ENCODE assay signal across 21 cellular contexts in the genomic region with DNA sequence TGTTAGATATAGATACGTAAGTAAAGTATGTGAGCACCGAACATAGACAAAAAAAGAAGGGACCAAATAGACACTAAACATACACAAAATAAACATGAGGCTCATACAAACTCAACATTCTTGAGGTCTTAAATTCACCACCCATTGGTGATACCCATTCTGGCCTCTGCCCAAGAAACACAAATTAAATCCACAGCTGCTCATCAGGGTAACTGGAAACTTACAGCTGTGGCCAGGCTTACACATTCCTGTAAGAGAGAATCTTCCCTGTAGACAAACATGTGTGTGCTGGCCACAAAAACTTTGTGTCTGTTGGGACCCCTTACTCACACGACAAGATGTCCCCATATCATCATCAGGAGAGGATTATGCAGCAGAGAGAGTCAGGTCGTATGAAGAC.
"Had no signal": no experiment of that assay in that cellular context is flagged by ENCODE, and none has a peak within 500 bp of the region (broad histone marks: within the 10 kb centered on the region; RNA-seq: fewer than 3 reads in every experiment).

No MANE protein-coding gene starts in this region.

- H3K36me3 ChIP-seq: neutrophil, ovary had no signal

- H2AFZ ChIP-seq: hepatocyte had no signal

- H3K27ac ChIP-seq: epithelial cell of prostate, hepatocyte, neutrophil, ovary, psoas muscle, stomach, suprapubic skin, tibial nerve had no signal

- H3K4me1 ChIP-seq: psoas muscle, stomach, suprapubic skin, tibial nerve had no signal

- H3K4me2 ChIP-seq: hepatocyte had no signal

- DNase-seq: activated B cell treated with CpG ODN at 0.5 μM for 24 hours; activated CD4-positive, alpha-beta T cell treated with anti-CD3 and anti-CD28 coated beads for 36 hours; activated CD4-positive, alpha-beta T cell treated with anti-CD3 and anti-CD28 coated beads, Interleukin-2, amount 50 U/mL, for 48 hours; activated CD8-positive, alpha-beta memory T cell treated with anti-CD3 and anti-CD28 coated beads, Interleukin-2, amount 50 U/mL, for 48 hours; activated naive CD4-positive, alpha-beta T cell treated with Interleukin-2 at 50 U/mL for 16 hours; activated naive CD8-positive, alpha-beta T cell treated with anti-CD3 and anti-CD28 coated beads for 36 hours; activated T-cell treated with anti-CD3 and anti-CD28 coated beads, Interleukin-2, amount 50 U/mL, for 4 hours; amygdala; glutamatergic neuron; immature natural killer cell; ovary; psoas muscle; right cardiac atrium; stimulated activated CD4-positive, alpha-beta T cell treated with anti-CD3 and anti-CD28 coated beads, Interleukin-1b, Interleukin-23, amount 100 ng/mL, for 48 hours; stomach; T1000 had no signal

- H3K9me3 ChIP-seq: neutrophil, ovary, psoas muscle, stomach, suprapubic skin, tibial nerve had no signal

- H3K79me2 ChIP-seq: hepatocyte had no signal

- H3K27me3 ChIP-seq: hepatocyte, neutrophil, ovary, stomach, suprapubic skin, tibial nerve had no signal

- H3K4me3 ChIP-seq: hepatocyte, ovary, psoas muscle, stomach, suprapubic skin, tibial nerve had no signal
